Comparison of ENCODE assay signal across 21 cellular contexts in genomic region chr16:11285842-11286241, GRCh38. TPM values are rescaled to one million over a fixed set of nuclear protein-coding genes. Genes with fewer than 3 reads are reported as not detected.
DNase-seq lines count a peak whose midpoint lies in the region; ATAC-seq and TF ChIP-seq lines count a peak whose summit lies in the region.
"Had no signal": no experiment of that assay in that cellular context is flagged by ENCODE, and none has a peak within 500 bp of the region (broad histone marks: within the 10 kb centered on the region; RNA-seq: fewer than 3 reads in every experiment).

No MANE protein-coding gene starts in this region.

- H3K4me1 Mint-ChIP-seq in activated T-cell treated with anti-CD3 and anti-CD28 coated beads, Interleukin-2, amount 50 U/mL, for 4 hours (ENCODE audit: low read depth): peaks cover 13% of the 10 kb centered on the region
- H3K4me1 Mint-ChIP-seq in activated naive CD8-positive, alpha-beta T cell treated with anti-CD3 and anti-CD28 coated beads, Interleukin-2, amount 50 U/mL, for 24 hours: peaks cover 33% of the 10 kb centered on the region
- H3K4me1 Mint-ChIP-seq in stimulated activated naive CD8-positive, alpha-beta T cell treated with anti-CD3 and anti-CD28 coated beads, Interleukin-15, Interleukin-2, amounts not matched to agents 100 ng/mL and 50 ng/mL, for 24 hours (ENCODE audit: low read depth): peaks cover 37% of the 10 kb centered on the region

- TF ChIP-seq CTCF in HEK293 (tag by site-specific recombination; IDR thresholded peaks at IDR 0.05): no peak

- no peak for DNase-seq in activated T-cell treated with anti-CD3 and anti-CD28 coated beads, Interleukin-2, amount 50 U/mL, for 4 hours
- no peak for DNase-seq in activated T-cell treated with anti-CD3 and anti-CD28 coated beads, Interleukin-2, amount 50 U/mL, for 1 hour
- DNase-seq in activated naive CD8-positive, alpha-beta T cell treated with anti-CD3 and anti-CD28 coated beads, Interleukin-2, amount 50 U/mL, for 24 hours: no peak
- no peak for DNase-seq in activated CD8-positive, alpha-beta memory T cell treated with anti-CD3 and anti-CD28 coated beads, Interleukin-2, amount 50 U/mL, for 4 hours
- DNase-seq: DMS79 treated with DMSO at 0.1 percent for 48 hours, MV-4-11, NCI-H1417, NCI-H187 treated with DMSO at 0.1 percent for 48 hours, NCI-H226, NCI-H524, NCI-H82, PC-3, RPMI8226, SHP77 treated with DMSO at 0.1 percent for 48 hours had no signal

- no peaks in the 10 kb centered on the region for H3K36me3 ChIP-seq in HEK293 (ENCODE audit: control insufficient read depth in 2 of 2, insufficient read depth in 1 of 2, low read length in 2 of 2)

- no peak overlapping the region for H3K4me3 ChIP-seq in HEK293 (ENCODE audit: low read depth, low read length)

- POLR2A ChIA-PET in HEK293 (lab: Yijun Ruan, JAX): no interaction called here

- peak; percentile 68 to 76 for ATAC-seq in activated T-cell treated with anti-CD3 and anti-CD28 coated beads, Interleukin-2, amount 50 U/mL, for 4 hours
- peak; percentile 84 for ATAC-seq in activated naive CD8-positive, alpha-beta T cell treated with anti-CD3 and anti-CD28 coated beads, Interleukin-2, amount 50 U/mL, for 24 hours
- ATAC-seq in HG03342 (IDR thresholded peaks at IDR 0.05; ENCODE audit: unreplicated experiment): no peak
- ATAC-seq: HepG2, PC-3 had no signal

- no peaks in the 10 kb centered on the region for H3K9me3 ChIP-seq in HEK293 (ENCODE audit: control insufficient read depth, insufficient read depth, low read depth, low read length)

- H3K4me3 Mint-ChIP-seq in activated T-cell treated with anti-CD3 and anti-CD28 coated beads, Interleukin-2, amount 50 U/mL, for 4 hours: no peak overlapping the region
- peak overlapping the region; percentile 44 for H3K4me3 Mint-ChIP-seq in activated naive CD8-positive, alpha-beta T cell treated with anti-CD3 and anti-CD28 coated beads, Interleukin-2, amount 50 U/mL, for 24 hours
- no peak overlapping the region for H3K4me3 Mint-ChIP-seq in stimulated activated naive CD8-positive, alpha-beta T cell treated with anti-CD3 and anti-CD28 coated beads, Interleukin-15, Interleukin-2, amounts not matched to agents 100 ng/mL and 50 ng/mL, for 24 hours

- no peak overlapping the region for H3K27ac ChIP-seq in HEK293 (ENCODE audit: extremely low read depth, low read depth, low read length)
- H3K27ac ChIP-seq: KMS-11 had no signal

- H3K27ac Mint-ChIP-seq in activated naive CD8-positive, alpha-beta T cell treated with anti-CD3 and anti-CD28 coated beads, Interleukin-2, amount 50 U/mL, for 24 hours: peak overlapping the region; percentile 77
- H3K27ac Mint-ChIP-seq in stimulated activated naive CD8-positive, alpha-beta T cell treated with anti-CD3 and anti-CD28 coated beads, Interleukin-15, Interleukin-2, amounts not matched to agents 100 ng/mL and 50 ng/mL, for 24 hours: peak overlapping the region; percentile 81

- H3K36me3 Mint-ChIP-seq in activated T-cell treated with anti-CD3 and anti-CD28 coated beads, Interleukin-2, amount 50 U/mL, for 4 hours (ENCODE audit: insufficient read depth): no peaks in the 10 kb centered on the region
- H3K36me3 Mint-ChIP-seq in activated naive CD8-positive, alpha-beta T cell treated with anti-CD3 and anti-CD28 coated beads, Interleukin-2, amount 50 U/mL, for 24 hours (ENCODE audit: low read depth): no peaks in the 10 kb centered on the region
- H3K36me3 Mint-ChIP-seq in stimulated activated naive CD8-positive, alpha-beta T cell treated with anti-CD3 and anti-CD28 coated beads, Interleukin-15, Interleukin-2, amounts not matched to agents 100 ng/mL and 50 ng/mL, for 24 hours (ENCODE audit: low read depth): peaks cover 4% of the 10 kb centered on the region

- CTCF ChIA-PET in HEK293 (lab: Yijun Ruan, JAX): interaction anchor here (0.5 to 1.0 kb wide), 3 partner anchors 70 to 1132 kb away, joined by 3 to 5 read pairs (median 5); no protein-coding TSS in a partner anchor

- H3K4me1 ChIP-seq in HEK293 (ENCODE audit: control insufficient read depth, insufficient read depth, low read length): no peaks in the 10 kb centered on the region

- H3K27me3 Mint-ChIP-seq in activated T-cell treated with anti-CD3 and anti-CD28 coated beads, Interleukin-2, amount 50 U/mL, for 4 hours (ENCODE audit: low read depth): peaks cover 3% of the 10 kb centered on the region
- H3K27me3 Mint-ChIP-seq in activated naive CD8-positive, alpha-beta T cell treated with anti-CD3 and anti-CD28 coated beads, Interleukin-2, amount 50 U/mL, for 24 hours: peaks cover 14% of the 10 kb centered on the region
- H3K27me3 Mint-ChIP-seq in stimulated activated naive CD8-positive, alpha-beta T cell treated with anti-CD3 and anti-CD28 coated beads, Interleukin-15, Interleukin-2, amounts not matched to agents 100 ng/mL and 50 ng/mL, for 24 hours: peaks cover 12% of the 10 kb centered on the region

- no peaks in the 10 kb centered on the region for H3K9me3 Mint-ChIP-seq in activated T-cell treated with anti-CD3 and anti-CD28 coated beads, Interleukin-2, amount 50 U/mL, for 4 hours
- no peaks in the 10 kb centered on the region for H3K9me3 Mint-ChIP-seq in activated naive CD8-positive, alpha-beta T cell treated with anti-CD3 and anti-CD28 coated beads, Interleukin-2, amount 50 U/mL, for 24 hours
- no peaks in the 10 kb centered on the region for H3K9me3 Mint-ChIP-seq in stimulated activated naive CD8-positive, alpha-beta T cell treated with anti-CD3 and anti-CD28 coated beads, Interleukin-15, Interleukin-2, amounts not matched to agents 100 ng/mL and 50 ng/mL, for 24 hours

TF ChIP-seq in HEK293, 187 proteins besides CTCF, POLR2A, EP300 and RAD21:
- TF ChIP-seq, protein P1, sequence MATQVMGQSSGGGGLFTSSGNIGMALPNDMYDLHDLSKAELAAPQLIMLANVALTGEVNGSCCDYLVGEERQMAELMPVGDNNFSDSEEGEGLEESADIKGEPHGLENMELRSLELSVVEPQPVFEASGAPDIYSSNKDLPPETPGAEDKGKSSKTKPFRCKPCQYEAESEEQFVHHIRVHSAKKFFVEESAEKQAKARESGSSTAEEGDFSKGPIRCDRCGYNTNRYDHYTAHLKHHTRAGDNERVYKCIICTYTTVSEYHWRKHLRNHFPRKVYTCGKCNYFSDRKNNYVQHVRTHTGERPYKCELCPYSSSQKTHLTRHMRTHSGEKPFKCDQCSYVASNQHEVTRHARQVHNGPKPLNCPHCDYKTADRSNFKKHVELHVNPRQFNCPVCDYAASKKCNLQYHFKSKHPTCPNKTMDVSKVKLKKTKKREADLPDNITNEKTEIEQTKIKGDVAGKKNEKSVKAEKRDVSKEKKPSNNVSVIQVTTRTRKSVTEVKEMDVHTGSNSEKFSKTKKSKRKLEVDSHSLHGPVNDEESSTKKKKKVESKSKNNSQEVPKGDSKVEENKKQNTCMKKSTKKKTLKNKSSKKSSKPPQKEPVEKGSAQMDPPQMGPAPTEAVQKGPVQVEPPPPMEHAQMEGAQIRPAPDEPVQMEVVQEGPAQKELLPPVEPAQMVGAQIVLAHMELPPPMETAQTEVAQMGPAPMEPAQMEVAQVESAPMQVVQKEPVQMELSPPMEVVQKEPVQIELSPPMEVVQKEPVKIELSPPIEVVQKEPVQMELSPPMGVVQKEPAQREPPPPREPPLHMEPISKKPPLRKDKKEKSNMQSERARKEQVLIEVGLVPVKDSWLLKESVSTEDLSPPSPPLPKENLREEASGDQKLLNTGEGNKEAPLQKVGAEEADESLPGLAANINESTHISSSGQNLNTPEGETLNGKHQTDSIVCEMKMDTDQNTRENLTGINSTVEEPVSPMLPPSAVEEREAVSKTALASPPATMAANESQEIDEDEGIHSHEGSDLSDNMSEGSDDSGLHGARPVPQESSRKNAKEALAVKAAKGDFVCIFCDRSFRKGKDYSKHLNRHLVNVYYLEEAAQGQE (tag by site-specific recombination; IDR thresholded peaks at IDR 0.05): peak; percentile 58
- TF ChIP-seq ZNF16 (tag by site-specific recombination; IDR thresholded peaks at IDR 0.05; ENCODE audit: low read depth): no peak
- TF ChIP-seq ZNF416 (tag by site-specific recombination; IDR thresholded peaks at IDR 0.05): no peak

RNA-seq across cellular contexts. Expression of gene PRM1, which starts 4.7 kb away (rescaled TPM):
- total RNA-seq in activated T-cell treated with anti-CD3 and anti-CD28 coated beads, Interleukin-2, amount 50 U/mL, for 4 hours: not detected
- total RNA-seq: G401, H4, HepG2, PC-3 had no signal

RNA-seq across cellular contexts. Expression of gene PRM2, which starts 9.6 kb away (rescaled TPM):
- not detected for total RNA-seq in activated T-cell treated with anti-CD3 and anti-CD28 coated beads, Interleukin-2, amount 50 U/mL, for 4 hours
- total RNA-seq: G401, H4, HepG2, PC-3 had no signal

RNA-seq across cellular contexts. Expression of gene PRM3, which starts 12.4 kb away (rescaled TPM):
- total RNA-seq in activated T-cell treated with anti-CD3 and anti-CD28 coated beads, Interleukin-2, amount 50 U/mL, for 4 hours: not detected
- total RNA-seq: G401, H4, HepG2, PC-3 had no signal

RNA-seq across cellular contexts. Expression of gene TNP2, which starts 16.7 kb away (rescaled TPM):
- total RNA-seq in activated T-cell treated with anti-CD3 and anti-CD28 coated beads, Interleukin-2, amount 50 U/mL, for 4 hours: not detected
- total RNA-seq: G401, H4, HepG2, PC-3 had no signal

RNA-seq across cellular contexts. Expression of gene SOCS1, which starts 29.8 kb away (rescaled TPM):
- total RNA-seq in activated T-cell treated with anti-CD3 and anti-CD28 coated beads, Interleukin-2, amount 50 U/mL, for 4 hours: 100 to 1,000 TPM; 112 to 148 (median 114) TPM
